Comparison of ENCODE assay signal across 1 cellular context in the genomic region with DNA sequence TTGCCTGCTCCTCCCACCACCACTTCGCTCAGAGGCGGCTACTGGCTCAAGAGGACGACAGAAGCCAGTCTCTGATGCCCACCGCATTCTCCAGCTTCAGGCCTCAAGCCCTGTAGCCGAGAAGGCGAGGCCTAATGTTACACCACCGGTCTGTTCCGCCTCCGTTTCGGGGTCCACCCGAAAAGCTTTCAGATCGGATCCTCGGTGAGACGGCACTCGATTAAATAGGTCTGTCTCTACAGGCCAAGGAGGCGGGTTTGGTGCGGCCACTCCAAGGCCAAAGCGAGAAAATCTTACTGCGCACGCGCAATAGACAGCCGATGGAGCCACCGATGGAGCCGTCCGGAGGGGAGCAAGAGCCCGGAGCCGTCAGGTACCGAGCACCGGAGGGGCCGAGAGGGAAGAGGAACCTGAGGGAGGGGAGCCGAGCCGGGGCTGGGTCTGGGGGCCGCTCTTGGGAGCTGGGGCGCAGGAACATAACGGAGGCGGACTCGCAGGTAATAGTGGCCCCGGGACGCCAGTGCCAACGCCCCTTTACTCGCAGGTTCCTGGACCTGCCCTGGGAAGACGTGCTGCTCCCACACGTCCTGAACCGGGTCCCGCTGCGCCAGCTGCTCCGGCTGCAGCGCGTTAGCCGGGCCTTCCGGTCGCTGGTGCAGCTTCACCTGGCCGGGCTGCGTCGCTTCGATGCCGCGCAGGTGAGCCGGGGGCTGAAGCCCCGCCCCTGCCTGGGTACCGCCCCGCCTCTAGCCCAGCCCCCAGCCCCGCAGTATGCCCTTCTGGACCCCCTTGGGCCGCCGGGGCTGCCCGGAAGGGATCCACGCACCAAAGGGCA.
A peak's percentile ranks its signal among the peaks of the same experiment; 100 is the strongest.
TF ChIP-seq lines count a peak whose summit lies in the region.

TSS of gene FBXL15 (plus strand) at position 27 of the 835 bp plus-strand sequence. CDS start at position 321, 294 bp downstream.

TF ChIP-seq in GM12878, 131 proteins besides CTCF, POLR2A, EP300 and RAD21 (continued from another document):
- no peak; the same call in 1 of the 2 replicates for TF ChIP-seq REST (IDR thresholded peaks at IDR 0.05; ENCODE audit: low read depth, low read length)
- peak; percentile 75; the same call in 1 of the 2 replicates for TF ChIP-seq GATAD2B (conservative IDR thresholded peaks at IDR 0.05; ENCODE audit: low read depth)
- peak; percentile 55; the same call in 1 of the 2 replicates for TF ChIP-seq ATF7 (IDR thresholded peaks at IDR 0.05; ENCODE audit: low read depth)
- no peak for TF ChIP-seq FOS (IDR thresholded peaks at IDR 0.05; ENCODE audit: borderline replicate concordance, extremely low read depth, insufficient read length)
- TF ChIP-seq SRF (IDR thresholded peaks at IDR 0.05; ENCODE audit: low read depth in 2 of 2, low read length in 2 of 2), result peak; percentile 62 to 96
- no peak for TF ChIP-seq TCF7 (IDR thresholded peaks at IDR 0.05; ENCODE audit: borderline replicate concordance)
- no peak for TF ChIP-seq ETV6 (conservative IDR thresholded peaks at IDR 0.05 in 1 of 2, IDR thresholded peaks at IDR 0.05 in 1 of 2; ENCODE audit: borderline replicate concordance in 1 of 2, low read depth in 1 of 2)
- TF ChIP-seq EZH2 (IDR thresholded peaks at IDR 0.05; ENCODE audit: borderline replicate concordance, control insufficient read depth, low read depth, low read length), result no peak
- TF ChIP-seq TAF1 (IDR thresholded peaks at IDR 0.05; ENCODE audit: borderline replicate concordance, low read depth, low read length), result peak; percentile 57; the same call in 1 of the 2 replicates
- TF ChIP-seq PAX5 (IDR thresholded peaks at IDR 0.05; ENCODE audit: borderline replicate concordance, low read depth, low read length), result no peak
- TF ChIP-seq MTA2 (IDR thresholded peaks at IDR 0.05; ENCODE audit: low read depth), result 0 out of 2 replicates have a peak, but pooled peaks have one; percentile 23
- TF ChIP-seq JUNB (IDR thresholded peaks at IDR 0.05), result no peak
- peak; percentile 75 for TF ChIP-seq E4F1 (IDR thresholded peaks at IDR 0.05; ENCODE audit: borderline replicate concordance, partially characterized antibody)
- TF ChIP-seq CBX5 (IDR thresholded peaks at IDR 0.05; ENCODE audit: low read depth), result peak; percentile 76; the same call in 1 of the 2 replicates
- no peak for TF ChIP-seq ZNF622 (IDR thresholded peaks at IDR 0.05)
- TF ChIP-seq FOXM1 (IDR thresholded peaks at IDR 0.05; ENCODE audit: low read depth, low read length), result no peak
- peak; percentile 92 for TF ChIP-seq YY1 (IDR thresholded peaks at IDR 0.05; ENCODE audit: low read depth, low read length)
- TF ChIP-seq SMC3 (IDR thresholded peaks at IDR 0.05; ENCODE audit: borderline replicate concordance, low read length), result peak; percentile 19; the same call in 1 of the 2 replicates
- peak; percentile 19 for TF ChIP-seq USF1 (IDR thresholded peaks at IDR 0.05; ENCODE audit: borderline replicate concordance, extremely low read length, insufficient read depth, low read depth, low read length)
- TF ChIP-seq SREBF2 (IDR thresholded peaks at IDR 0.05; ENCODE audit: low read length), result no peak
- TF ChIP-seq RFX5 (IDR thresholded peaks at IDR 0.05; ENCODE audit: low read depth, low read length), result 0 out of 2 replicates have a peak, but pooled peaks have one; percentile 39
- no peak for TF ChIP-seq BCL11A (IDR thresholded peaks at IDR 0.05; ENCODE audit: low read depth, low read length)
- peak; percentile 70 for TF ChIP-seq SP1 (IDR thresholded peaks at IDR 0.05; ENCODE audit: low read depth, low read length)
- TF ChIP-seq RB1 (IDR thresholded peaks at IDR 0.05; ENCODE audit: borderline replicate concordance), result peak; percentile 85; the same call in 1 of the 2 replicates
- TF ChIP-seq TCF3 (IDR thresholded peaks at IDR 0.05; ENCODE audit: borderline replicate concordance, insufficient read depth, low read depth, low read length), result peak; percentile 36; the same call in 1 of the 2 replicates
